ENCODE assay signal across 8 cellular contexts in the genomic region with DNA sequence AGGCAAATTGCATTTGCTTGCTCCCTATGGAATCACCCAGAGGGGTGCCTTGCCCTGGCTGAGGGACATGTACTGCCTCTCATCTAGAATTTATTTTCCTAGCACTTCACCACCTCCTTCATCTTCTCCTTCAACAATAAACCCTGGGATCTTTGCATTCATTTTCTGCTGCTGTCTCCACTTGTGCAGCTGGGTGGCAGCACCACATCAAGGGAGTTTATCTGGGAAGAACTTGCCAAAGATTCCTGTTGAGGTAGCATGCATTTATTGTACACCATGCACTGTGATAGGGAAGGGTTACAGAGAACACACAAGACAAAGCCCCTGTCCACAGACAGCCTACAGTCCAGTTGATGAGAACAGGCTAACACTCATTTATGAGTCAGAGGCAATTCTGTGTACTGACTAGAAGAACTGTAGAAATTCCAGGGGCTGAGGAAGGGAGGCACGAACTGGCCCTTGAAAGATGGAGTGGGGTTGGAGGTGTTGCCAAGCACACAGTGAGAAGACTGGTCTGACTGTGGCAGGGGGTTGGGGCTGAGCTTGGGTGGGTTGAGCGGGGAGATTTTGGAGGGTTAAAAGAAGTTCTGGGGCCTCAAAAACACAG. TPM values are rescaled to one million over a fixed set of nuclear protein-coding genes. Genes with fewer than 3 reads are reported as not detected.
DNase-seq lines count a peak whose midpoint lies in the region; ATAC-seq, FAIRE-seq and TF ChIP-seq lines count a peak whose summit lies in the region.

No MANE protein-coding gene starts in this region.

- no peak for TF ChIP-seq POLR2A in gastroesophageal sphincter (IDR thresholded peaks at IDR 0.05)

- no peak for TF ChIP-seq EP300 in gastroesophageal sphincter (IDR thresholded peaks at IDR 0.05)

- ATAC-seq in gastroesophageal sphincter = no peak
- ATAC-seq in GM21381 (IDR thresholded peaks at IDR 0.05; ENCODE audit: unreplicated experiment) = no peak
- no peak for ATAC-seq in HG02571 (IDR thresholded peaks at IDR 0.05; ENCODE audit: unreplicated experiment)

- 67 to 88% methylated on average over 1 to 2 of the region's 2 CpGs for WGBS in gastroesophageal sphincter (ENCODE audit: low coverage in 1 of 2), 2 donors
- WGBS in small intestine, 3 donors = 93 to 97% (median 95%) methylated on average over 2 of the region's 2 CpGs

- H3K27me3 ChIP-seq in gastroesophageal sphincter = no peaks in the 10 kb centered on the region
- H3K27me3 ChIP-seq in small intestine (ENCODE audit: control insufficient read depth in 2 of 2, insufficient read depth in 2 of 2, low read length in 2 of 2) = no peaks in the 10 kb centered on the region

- peak in 3 of 4 experiments; percentile 34 to 55 (median 53) for TF ChIP-seq CTCF in gastroesophageal sphincter (IDR thresholded peaks at IDR 0.05)

- CTCF ChIA-PET in HEK293T (lab: Yijun Ruan, JAX) = interaction anchor here (0.6 to 0.9 kb wide), 2 partner anchors 83 to 92 kb away, joined by 3 read pairs; no protein-coding TSS in a partner anchor

- H3K36me3 ChIP-seq in gastroesophageal sphincter (peaks cover 0 to 85% of the 10 kb centered on the region in 2 donors), small intestine (ENCODE audit: control insufficient read depth in 2 of 2, insufficient read depth in 2 of 2, low read length in 2 of 2) (peaks cover 8 to 12% of the 10 kb centered on the region in 2 donors)

- FAIRE-seq in small intestine (lab: Jason Lieb, UNC) = no peak

- DNase-seq in Ammon's horn (ENCODE audit: low spot score) (peak; percentile 65), HEK293T (ENCODE audit: extremely low spot score) (peak; percentile 43), SW 1271 (lab: John Stamatoyannopoulos, UW) (peak; percentile 52 to 81), small intestine (peak; percentile 54)
- no peak for DNase-seq in effector CD4-positive, alpha-beta T cell

- H3K27ac ChIP-seq in gastroesophageal sphincter (no peak overlapping the region), small intestine (ENCODE audit: low read depth in 1 of 2, low read length in 1 of 2) (no peak overlapping the region)

- H3K4me1 ChIP-seq in gastroesophageal sphincter (no peaks in the 10 kb centered on the region), small intestine (ENCODE audit: control insufficient read depth in 2 of 2, insufficient read depth in 1 of 2, low read depth in 1 of 2, low read length in 1 of 2) (peaks cover 0 to 1% of the 10 kb centered on the region in 2 donors)

- POLR2A ChIA-PET in HEK293T (lab: Yijun Ruan, JAX) = interaction anchor here (0.5 to 1.7 kb wide), 2 partner anchors 10 to 28 kb away, joined by 3 to 4 read pairs; no protein-coding TSS in a partner anchor

- H3K4me3 ChIP-seq in gastroesophageal sphincter (no peak overlapping the region), small intestine (ENCODE audit: low read depth in 1 of 2, low read length in 2 of 2) (no peak overlapping the region)

- H3K9me3 ChIP-seq in gastroesophageal sphincter = no peaks in the 10 kb centered on the region
- no peaks in the 10 kb centered on the region for H3K9me3 ChIP-seq in small intestine (ENCODE audit: control insufficient read depth, low read depth)

TF ChIP-seq in HEK293T, 16 proteins besides CTCF, POLR2A, EP300 and RAD21:
- no peak for TF ChIP-seq ZNF384 (IDR thresholded peaks at IDR 0.05)
- no peak for TF ChIP-seq SP1 (IDR thresholded peaks at IDR 0.05)
- no peak for TF ChIP-seq L3MBTL2 (conservative IDR thresholded peaks at IDR 0.05)
- no peak for TF ChIP-seq ELF4 (IDR thresholded peaks at IDR 0.05)
- no peak for TF ChIP-seq HDGF (IDR thresholded peaks at IDR 0.05; ENCODE audit: borderline replicate concordance)
- no peak for TF ChIP-seq FOXA1 (IDR thresholded peaks at IDR 0.05)
- TF ChIP-seq NFRKB (IDR thresholded peaks at IDR 0.05) = no peak
- TF ChIP-seq LEF1 (IDR thresholded peaks at IDR 0.05; ENCODE audit: borderline replicate concordance) = no peak
TF ChIP-seq in HEK293T: peak in this region for 0.

RNA-seq across cellular contexts. Expression of a gene that starts 17.5 kb away (rescaled TPM):
- total RNA-seq in gastroesophageal sphincter = not detected
- polyA plus RNA-seq in small intestine = not detected

RNA-seq across cellular contexts. Expression of a gene that starts 30.0 kb away (rescaled TPM):
- total RNA-seq in gastroesophageal sphincter = 100 to 1,000 TPM; 129 to 200 (median 163) TPM
- 100 to 1,000 TPM; 198 to 242 (median 209) TPM for polyA plus RNA-seq in small intestine

RNA-seq across cellular contexts. Expression of a gene that starts 56.5 kb away (rescaled TPM):
- total RNA-seq in gastroesophageal sphincter = 10 to 100 TPM; 22.6 to 37.9 (median 30.9) TPM
- 10 to 100 TPM in 1 of 3 donors, 1 to 10 TPM in 2; 3.0 to 11.4 (median 6.3) TPM for polyA plus RNA-seq in small intestine
